ENCODE assay signal across 14 cellular contexts in genomic region chr15:70424937-70425411, GRCh38.
DNase-seq lines count a peak whose midpoint lies in the region; ATAC-seq and TF ChIP-seq lines count a peak whose summit lies in the region.
"Had no signal": no experiment of that assay in that cellular context is flagged by ENCODE, and none has a peak within 500 bp of the region (broad histone marks: within the 10 kb centered on the region; RNA-seq: fewer than 3 reads in every experiment).

No MANE protein-coding gene starts in this region.

- no peak for TF ChIP-seq CTCF in HL-60 (IDR thresholded peaks at IDR 0.05; ENCODE audit: insufficient read depth, low read length)
- no peak for TF ChIP-seq CTCF in left lung (IDR thresholded peaks at IDR 0.05)
- TF ChIP-seq CTCF in MM.1S (IDR thresholded peaks at IDR 0.05; ENCODE audit: low read length), result no peak
- no peak for TF ChIP-seq CTCF in Peyer's patch (IDR thresholded peaks at IDR 0.05)

- H3F3A ChIP-seq in MM.1S (ENCODE audit: insufficient read depth, low read length), result no peaks in the 10 kb centered on the region

- no peak overlapping the region for H3K27ac ChIP-seq in CD4-positive, CD25-positive, alpha-beta regulatory T cell (ENCODE audit: insufficient read depth, low read length, poor library complexity, severe bottlenecking)
- H3K27ac ChIP-seq in HL-60 (replicated peaks) (peak overlapping the region; percentile 31), left lung (no peak overlapping the region), MM.1S (ENCODE audit: low read length) (no peak overlapping the region), Peyer's patch (no peak overlapping the region)
- H3K27ac ChIP-seq: body of pancreas, gastroesophageal sphincter had no signal

- no peaks in the 10 kb centered on the region for H3K27me3 ChIP-seq in CD4-positive, CD25-positive, alpha-beta regulatory T cell (ENCODE audit: control insufficient read depth, insufficient read depth, low read length)
- no peaks in the 10 kb centered on the region for H3K27me3 ChIP-seq in HL-60 (ENCODE audit: insufficient read depth, poor library complexity, severe bottlenecking)
- no peaks in the 10 kb centered on the region for H3K27me3 ChIP-seq in left lung
- no peaks in the 10 kb centered on the region for H3K27me3 ChIP-seq in MM.1S (replicated peaks; ENCODE audit: insufficient read depth, low read length)
- no peaks in the 10 kb centered on the region for H3K27me3 ChIP-seq in Peyer's patch
- H3K27me3 ChIP-seq: body of pancreas had no signal

- no peak overlapping the region for H3K4me3 ChIP-seq in CD4-positive, CD25-positive, alpha-beta regulatory T cell (ENCODE audit: low read depth, low read length)
- no peak overlapping the region for H3K4me3 ChIP-seq in HL-60 (replicated peaks; ENCODE audit: insufficient read depth, low read length)
- H3K4me3 ChIP-seq in left lung, result no peak overlapping the region
- no peak overlapping the region for H3K4me3 ChIP-seq in MM.1S (ENCODE audit: low read length)
- no peak overlapping the region for H3K4me3 ChIP-seq in Peyer's patch
- H3K4me3 ChIP-seq: body of pancreas, gastroesophageal sphincter had no signal

- no peak overlapping the region for H3K4me2 ChIP-seq in MM.1S (ENCODE audit: low read depth, low read length)

- H4K20me1 ChIP-seq in MM.1S (ENCODE audit: insufficient read depth, low read length), result no peaks in the 10 kb centered on the region

- peaks cover 4% of the 10 kb centered on the region for H3K4me1 ChIP-seq in CD4-positive, CD25-positive, alpha-beta regulatory T cell (ENCODE audit: control insufficient read depth, insufficient read depth, low read length, poor library complexity, severe bottlenecking)
- H3K4me1 ChIP-seq in left lung, result peaks cover 0 to 4% of the 10 kb centered on the region in 2 donors
- H3K4me1 ChIP-seq in MM.1S (ENCODE audit: low read length), result peaks cover 17% of the 10 kb centered on the region
- no peaks in the 10 kb centered on the region for H3K4me1 ChIP-seq in Peyer's patch
- H3K4me1 ChIP-seq: gastroesophageal sphincter had no signal

- no peaks in the 10 kb centered on the region for H3K36me3 ChIP-seq in CD4-positive, CD25-positive, alpha-beta regulatory T cell (ENCODE audit: control insufficient read depth, insufficient read depth, low read length)
- H3K36me3 ChIP-seq in left lung (no peaks in the 10 kb centered on the region), MM.1S (replicated peaks; ENCODE audit: insufficient read depth, low read length) (no peaks in the 10 kb centered on the region), Peyer's patch (no peaks in the 10 kb centered on the region)
- H3K36me3 ChIP-seq: gastroesophageal sphincter had no signal

- H3K79me2 ChIP-seq in MM.1S (ENCODE audit: low read length), result no peaks in the 10 kb centered on the region

- H3K4me3 Mint-ChIP-seq in CD4-positive, CD25-positive, alpha-beta regulatory T cell, result peak overlapping the region in 1 of 4 donors; percentile 63
- peak overlapping the region; percentile 58 for H3K4me3 Mint-ChIP-seq in T-helper 17 cell
- H3K4me3 Mint-ChIP-seq: stimulated activated naive CD8-positive, alpha-beta T cell treated with anti-CD3 and anti-CD28 coated beads, Interleukin-15, Interleukin-2, amounts not matched to agents 100 ng/mL and 50 ng/mL, for 24 hours had no signal

- no peak for TF ChIP-seq POLR2A in Peyer's patch (IDR thresholded peaks at IDR 0.05)

- peaks cover 3 to 7% of the 10 kb centered on the region in 2 experiments for H3K9me3 ChIP-seq in CD4-positive, CD25-positive, alpha-beta regulatory T cell (ENCODE audit: control insufficient read depth in 2 of 2, low read length in 2 of 2)
- no peaks in the 10 kb centered on the region for H3K9me3 ChIP-seq in T-helper 17 cell (ENCODE audit: control insufficient read depth, low read length, poor library complexity, severe bottlenecking)
- H3K9me3 ChIP-seq in left lung, result peaks cover 0 to 2% of the 10 kb centered on the region in 2 donors
- no peaks in the 10 kb centered on the region for H3K9me3 ChIP-seq in MM.1S (replicated peaks; ENCODE audit: insufficient read depth, low read length)
- no peaks in the 10 kb centered on the region for H3K9me3 ChIP-seq in Peyer's patch
- H3K9me3 ChIP-seq: body of pancreas had no signal

- no peak overlapping the region for H2AFZ ChIP-seq in MM.1S (ENCODE audit: low read length)

- intact Hi-C loops in left lung (cut with DNase I), result no loop called here

- peaks cover 0 to 9% (median 0%) of the 10 kb centered on the region in 7 donors for H3K9me3 Mint-ChIP-seq in CD4-positive, CD25-positive, alpha-beta regulatory T cell
- H3K9me3 Mint-ChIP-seq: stimulated activated naive CD8-positive, alpha-beta T cell treated with anti-CD3 and anti-CD28 coated beads, Interleukin-15, Interleukin-2, amounts not matched to agents 100 ng/mL and 50 ng/mL, for 24 hours had no signal

- no peaks in the 10 kb centered on the region for H3K27me3 Mint-ChIP-seq in CD4-positive, CD25-positive, alpha-beta regulatory T cell
- no peaks in the 10 kb centered on the region for H3K27me3 Mint-ChIP-seq in T-helper 17 cell

- H3K36me3 Mint-ChIP-seq in CD4-positive, CD25-positive, alpha-beta regulatory T cell, result peaks cover 3% of the 10 kb centered on the region
- no peaks in the 10 kb centered on the region for H3K36me3 Mint-ChIP-seq in T-helper 17 cell (ENCODE audit: low read depth)

- peak; percentile 42 to 47 for ATAC-seq in CD4-positive, CD25-positive, alpha-beta regulatory T cell (ENCODE audit: low read depth in 2 of 2)
- peak; percentile 50 for ATAC-seq in T-helper 17 cell
- ATAC-seq in left lung, result peak; percentile 21
- ATAC-seq in GM18498 (IDR thresholded peaks at IDR 0.05; ENCODE audit: unreplicated experiment), result no peak
- ATAC-seq: body of pancreas, gastroesophageal sphincter had no signal

- no peak overlapping the region for H3K9ac ChIP-seq in MM.1S (ENCODE audit: low read length)

- H3K27ac Mint-ChIP-seq in CD4-positive, CD25-positive, alpha-beta regulatory T cell, result no peak overlapping the region
- H3K27ac Mint-ChIP-seq in T-helper 17 cell, result peak overlapping the region; percentile 3
- H3K27ac Mint-ChIP-seq: stimulated activated naive CD8-positive, alpha-beta T cell treated with anti-CD3 and anti-CD28 coated beads, Interleukin-15, Interleukin-2, amounts not matched to agents 100 ng/mL and 50 ng/mL, for 24 hours had no signal

- DNase-seq in CD4-positive, CD25-positive, alpha-beta regulatory T cell, result peak in 1 of 3 donors; percentile 52
- peak; percentile 47 to 78 for DNase-seq in HL-60 (ENCODE audit: low read depth in 1 of 2, low spot score in 1 of 2)
- DNase-seq in T-helper 17 cell, result no peak
- DNase-seq in left lung, result no peak
- no peak for DNase-seq in MM.1S
- DNase-seq in Peyer's patch, result no peak
- DNase-seq: body of pancreas, C1 segment of cervical spinal cord, GOT3, NCI-H2227 treated with DMSO at 0.1 percent for 48 hours, posterior cingulate gyrus had no signal

- peaks cover 0 to 19% (median 8%) of the 10 kb centered on the region in 4 donors for H3K4me1 Mint-ChIP-seq in CD4-positive, CD25-positive, alpha-beta regulatory T cell
- H3K4me1 Mint-ChIP-seq in T-helper 17 cell, result peaks cover 18% of the 10 kb centered on the region

- no peaks in the 10 kb centered on the region for H3K9me2 ChIP-seq in MM.1S (replicated peaks; ENCODE audit: insufficient read depth, low read length)

Comparison
In these comparisons a context has a peak if more than half of its experiments do, and no peak if none do; other contexts are left out.
1. DNase-seq: peak in HL-60 (2 of 2); none in T-helper 17 cell (0 of 3), left lung (0 of 2), MM.1S (single experiment) and Peyer's patch (0 of 3).